Comparison of ENCODE assay signal across 1 cellular context in the genomic region with DNA sequence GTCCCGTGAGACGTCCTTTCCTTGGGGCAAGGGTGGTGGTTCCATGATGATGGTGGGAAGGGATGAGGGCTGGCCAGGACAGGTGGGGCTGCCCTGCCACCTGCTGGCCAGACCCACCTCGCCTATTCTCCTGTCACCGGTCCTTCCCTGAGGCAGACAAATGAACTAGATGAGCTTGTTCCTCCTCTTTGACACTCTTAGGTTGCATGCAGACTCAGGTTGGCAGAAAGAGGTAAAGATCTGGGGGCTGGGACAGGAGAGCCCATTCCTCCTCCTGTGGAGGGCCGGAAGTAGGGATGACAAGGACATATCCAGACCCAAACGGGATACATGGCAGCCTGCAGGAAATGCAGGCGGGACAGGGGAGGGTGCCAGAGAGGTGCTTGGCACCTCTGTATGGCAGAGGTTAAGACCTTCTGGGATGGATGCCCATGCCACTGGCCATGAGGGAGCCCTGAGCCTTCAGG.
TF ChIP-seq lines count a peak whose summit lies in the region.

No MANE protein-coding gene starts in this region.

TF ChIP-seq in H1, 55 proteins besides CTCF, POLR2A, EP300 and RAD21:
- no peak for TF ChIP-seq CHD7 (IDR thresholded peaks at IDR 0.05; ENCODE audit: insufficient replicate concordance, low read length)
- no peak for TF ChIP-seq SUZ12 (IDR thresholded peaks at IDR 0.05; ENCODE audit: low read length)
- TF ChIP-seq YY1 (IDR thresholded peaks at IDR 0.05; ENCODE audit: low read depth, low read length): 0 out of 2 replicates have a peak, but pooled peaks have one; percentile 22
